ENCODE assay signal across 15 cellular contexts in genomic region chr14:30240002-30240401, GRCh38.
"Had no signal": no experiment of that assay in that cellular context is flagged by ENCODE, and none has a peak within 500 bp of the region (broad histone marks: within the 10 kb centered on the region; RNA-seq: fewer than 3 reads in every experiment).

No MANE protein-coding gene starts in this region.

- H3K36me3 Mint-ChIP-seq: activated naive CD4-positive, alpha-beta T cell treated with anti-CD3 and anti-CD28 coated beads, Interleukin-2, amount 50 U/mL, for 24 hours had no signal

- H3K9me3 Mint-ChIP-seq: activated CD4-positive, alpha-beta T cell treated with anti-CD3 and anti-CD28 coated beads, Interleukin-2, amount 10 ng/mL, durations not matched to agents 24 days and 14 days; activated naive CD4-positive, alpha-beta T cell treated with anti-CD3 and anti-CD28 coated beads, Interleukin-2, amount 50 U/mL, for 24 hours; stimulated activated naive CD8-positive, alpha-beta T cell treated with anti-CD3 and anti-CD28 coated beads, Interleukin-15, Interleukin-2, amounts not matched to agents 100 ng/mL and 50 ng/mL, for 24 hours had no signal

- H3K4me3 ChIP-seq: ascending aorta, coronary artery, left ventricle myocardium inferior, tibial nerve had no signal

- H3K27me3 Mint-ChIP-seq: activated CD4-positive, alpha-beta T cell treated with anti-CD3 and anti-CD28 coated beads, Interleukin-2, amount 10 ng/mL, durations not matched to agents 24 days and 14 days; activated naive CD4-positive, alpha-beta T cell treated with anti-CD3 and anti-CD28 coated beads, Interleukin-2, amount 50 U/mL, for 24 hours; stimulated activated naive CD8-positive, alpha-beta T cell treated with anti-CD3 and anti-CD28 coated beads, Interleukin-15, Interleukin-2, amounts not matched to agents 100 ng/mL and 50 ng/mL, for 24 hours had no signal

- H3K27me3 ChIP-seq: ascending aorta, foreskin keratinocyte, tibial nerve had no signal

- H3K4me1 ChIP-seq: ascending aorta, left ventricle myocardium inferior, tibial nerve had no signal

- H3K27ac Mint-ChIP-seq: activated CD4-positive, alpha-beta T cell treated with anti-CD3 and anti-CD28 coated beads, Interleukin-2, amount 10 ng/mL, durations not matched to agents 24 days and 14 days; activated naive CD4-positive, alpha-beta T cell treated with anti-CD3 and anti-CD28 coated beads, Interleukin-2, amount 50 U/mL, for 24 hours; stimulated activated naive CD8-positive, alpha-beta T cell treated with anti-CD3 and anti-CD28 coated beads, Interleukin-15, Interleukin-2, amounts not matched to agents 100 ng/mL and 50 ng/mL, for 24 hours had no signal

- DNase-seq: activated CD4-positive, alpha-beta T cell treated with anti-CD3 and anti-CD28 coated beads, Interleukin-2, amount 10 ng/mL, durations not matched to agents 24 days and 14 days; activated CD8-positive, alpha-beta memory T cell treated with anti-CD3 and anti-CD28 coated beads, Interleukin-2, amount 50 U/mL, for 48 hours; activated effector memory CD4-positive, alpha-beta T cell treated with anti-CD3 and anti-CD28 coated beads, Interleukin-2, amount 50 U/mL, for 16 hours; activated T-cell treated with anti-CD3 and anti-CD28 coated beads, Interleukin-2, amount 50 U/mL, for 48 hours; foreskin keratinocyte; hippocampal formation; left ventricle myocardium inferior; stimulated activated CD4-positive, alpha-beta T cell treated with anti-CD3 and anti-CD28 coated beads, Interleukin-2, amount 100 ng/mL, for 48 hours; T-helper 1 cell; T-helper 9 cell had no signal

- H3K4me3 Mint-ChIP-seq: activated CD4-positive, alpha-beta T cell treated with anti-CD3 and anti-CD28 coated beads, Interleukin-2, amount 10 ng/mL, durations not matched to agents 24 days and 14 days; activated naive CD4-positive, alpha-beta T cell treated with anti-CD3 and anti-CD28 coated beads, Interleukin-2, amount 50 U/mL, for 24 hours; stimulated activated naive CD8-positive, alpha-beta T cell treated with anti-CD3 and anti-CD28 coated beads, Interleukin-15, Interleukin-2, amounts not matched to agents 100 ng/mL and 50 ng/mL, for 24 hours had no signal

- H3K9me3 ChIP-seq: ascending aorta, tibial nerve had no signal

- H3K27ac ChIP-seq: ascending aorta, coronary artery, foreskin keratinocyte, left ventricle myocardium inferior, tibial nerve had no signal

- H3K36me3 ChIP-seq: ascending aorta, left ventricle myocardium inferior, tibial nerve had no signal

- H3K4me1 Mint-ChIP-seq: activated CD4-positive, alpha-beta T cell treated with anti-CD3 and anti-CD28 coated beads, Interleukin-2, amount 10 ng/mL, durations not matched to agents 24 days and 14 days; activated naive CD4-positive, alpha-beta T cell treated with anti-CD3 and anti-CD28 coated beads, Interleukin-2, amount 50 U/mL, for 24 hours had no signal
